In the genomic region with DNA sequence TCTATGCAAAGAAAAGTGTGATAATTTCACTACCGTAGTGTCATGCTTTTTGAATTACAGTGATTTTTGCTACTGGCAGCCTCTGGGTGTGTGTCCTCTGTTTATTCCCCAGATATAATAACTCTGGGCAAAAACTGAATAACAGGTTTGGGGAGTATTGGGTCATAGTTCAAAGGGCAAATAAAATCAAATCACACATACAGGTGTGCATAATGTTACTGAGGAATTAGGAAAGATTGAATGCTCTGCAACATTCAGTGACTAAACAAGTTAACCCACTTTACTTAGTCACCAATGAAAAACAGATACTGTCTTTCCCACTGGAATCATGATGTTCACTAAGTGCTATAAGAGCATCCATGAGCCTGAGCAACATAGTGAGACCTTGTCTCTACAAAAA, we compare ENCODE assay signal across 31 cellular contexts.
"Had no signal": no experiment of that assay in that cellular context is flagged by ENCODE, and none has a peak within 500 bp of the region (broad histone marks: within the 10 kb centered on the region; RNA-seq: fewer than 3 reads in every experiment).

No MANE protein-coding gene starts in this region.

- H3K27me3 Mint-ChIP-seq: progenitor cell of endocrine pancreas; stimulated activated memory B cell treated with anti-CD40 and anti-IgM and Interleukin-4, amounts not matched to agents 10 μg/mL and 1 μg/mL and 100 μg/mL, for 72 hours; stimulated activated naive CD8-positive, alpha-beta T cell treated with anti-CD3 and anti-CD28 coated beads, Interleukin-15, amount 100 ng/mL, for 72 hours; type B pancreatic cell had no signal

- H2AFZ ChIP-seq: neural progenitor cell, parathyroid adenoma had no signal

- H3K79me2 ChIP-seq: parathyroid adenoma had no signal

- H3K4me1 Mint-ChIP-seq: nephron; neural progenitor cell; stimulated activated memory B cell treated with anti-CD40 and anti-IgM and Interleukin-4, amounts not matched to agents 10 μg/mL and 1 μg/mL and 100 μg/mL, for 72 hours; stimulated activated naive CD8-positive, alpha-beta T cell treated with anti-CD3 and anti-CD28 coated beads, Interleukin-15, amount 100 ng/mL, for 72 hours had no signal

- H3K9me3 Mint-ChIP-seq: natural killer cell; neural progenitor cell; stimulated activated memory B cell treated with anti-CD40 and anti-IgM and Interleukin-4, amounts not matched to agents 10 μg/mL and 1 μg/mL and 100 μg/mL, for 72 hours; stimulated activated naive CD8-positive, alpha-beta T cell treated with anti-CD3 and anti-CD28 coated beads, Interleukin-15, amount 100 ng/mL, for 72 hours; type B pancreatic cell had no signal

- H3K27ac ChIP-seq: neural progenitor cell, ovary, parathyroid adenoma, psoas muscle, right lobe of liver, sigmoid colon, spleen, suprapubic skin, testis, tibial artery, transverse colon, upper lobe of right lung, uterus had no signal

- H3K9me3 ChIP-seq: ovary, psoas muscle, right lobe of liver, sigmoid colon, spleen, suprapubic skin, testis, tibial artery, transverse colon, upper lobe of right lung, uterus had no signal

- H3K27me3 ChIP-seq: neural progenitor cell, ovary, right lobe of liver, sigmoid colon, suprapubic skin, testis, tibial artery, transverse colon, upper lobe of right lung, uterus had no signal

- ATAC-seq: natural killer cell; psoas muscle; right cardiac atrium; right lobe of liver; stimulated activated memory B cell treated with anti-CD40 and anti-IgM and Interleukin-4, amounts not matched to agents 10 μg/mL and 1 μg/mL and 100 μg/mL, for 72 hours; stimulated activated naive CD8-positive, alpha-beta T cell treated with anti-CD3 and anti-CD28 coated beads, Interleukin-15, amount 100 ng/mL, for 72 hours; stimulated activated naive CD8-positive, alpha-beta T cell treated with anti-CD3 and anti-CD28 coated beads, Interleukin-15, Interleukin-2, amounts not matched to agents 100 U/mL and 50 U/mL, for 24 hours; upper lobe of right lung had no signal

- DNase-seq: natural killer cell; occipital lobe; ovary; posterior cingulate gyrus; psoas muscle; right cardiac atrium; right lobe of liver; sigmoid colon; spleen; stimulated activated CD4-positive, alpha-beta T cell treated with anti-CD3 and anti-CD28 coated beads, Interleukin-12 subunit alpha, Interleukin-12 subunit beta, amount 100 ng/mL, for 4 hours; stimulated activated CD4-positive, alpha-beta T cell treated with anti-CD3 and anti-CD28 coated beads, Interleukin-1b, Interleukin-23, amount 100 ng/mL, for 48 hours; stimulated activated CD4-positive, alpha-beta T cell treated with anti-CD3 and anti-CD28 coated beads, Interleukin-4, amount 100 ng/mL, for 1 hour; stimulated activated CD4-positive, alpha-beta T cell treated with anti-CD3 and anti-CD28 coated beads, Interleukin-4, amount 100 ng/mL, for 4 hours; stimulated activated CD8-positive, alpha-beta memory T cell treated with anti-CD3 and anti-CD28 coated beads, Interleukin-4, amount 100 ng/mL, for 48 hours; stimulated activated naive CD4-positive, alpha-beta T cell; stimulated activated naive CD8-positive, alpha-beta T cell treated with anti-CD3 and anti-CD28 coated beads, Interleukin-15, amount 100 ng/mL, for 72 hours; stimulated activated naive CD8-positive, alpha-beta T cell treated with anti-CD3 and anti-CD28 coated beads, Interleukin-15, Interleukin-2, amounts not matched to agents 100 U/mL and 50 U/mL, for 24 hours; substantia nigra; testis; tibial artery; transverse colon; upper lobe of right lung; uterus had no signal

- H3K4me1 ChIP-seq: neural progenitor cell, parathyroid adenoma, psoas muscle, right lobe of liver, sigmoid colon, spleen, suprapubic skin, testis, tibial artery, transverse colon, upper lobe of right lung, uterus had no signal

- H3K4me3 ChIP-seq: neural progenitor cell, ovary, psoas muscle, right lobe of liver, sigmoid colon, smooth muscle cell, spleen, suprapubic skin, testis, tibial artery, transverse colon, upper lobe of right lung, uterus had no signal

- H3K36me3 ChIP-seq: neural progenitor cell, ovary, right lobe of liver, sigmoid colon, spleen, tibial artery, transverse colon, upper lobe of right lung, uterus had no signal

- H3K27ac Mint-ChIP-seq: natural killer cell; nephron; neural progenitor cell; progenitor cell of endocrine pancreas; stimulated activated memory B cell treated with anti-CD40 and anti-IgM and Interleukin-4, amounts not matched to agents 10 μg/mL and 1 μg/mL and 100 μg/mL, for 72 hours; stimulated activated naive CD8-positive, alpha-beta T cell treated with anti-CD3 and anti-CD28 coated beads, Interleukin-15, amount 100 ng/mL, for 72 hours; type B pancreatic cell had no signal

- H3K4me3 Mint-ChIP-seq: natural killer cell; nephron; neural progenitor cell; stimulated activated memory B cell treated with anti-CD40 and anti-IgM and Interleukin-4, amounts not matched to agents 10 μg/mL and 1 μg/mL and 100 μg/mL, for 72 hours; stimulated activated naive CD8-positive, alpha-beta T cell treated with anti-CD3 and anti-CD28 coated beads, Interleukin-15, amount 100 ng/mL, for 72 hours; type B pancreatic cell had no signal

- H3K36me3 Mint-ChIP-seq: natural killer cell; neural progenitor cell; stimulated activated memory B cell treated with anti-CD40 and anti-IgM and Interleukin-4, amounts not matched to agents 10 μg/mL and 1 μg/mL and 100 μg/mL, for 72 hours; type B pancreatic cell had no signal

- H3K4me2 ChIP-seq: neural progenitor cell, smooth muscle cell had no signal
